In the genomic region with DNA sequence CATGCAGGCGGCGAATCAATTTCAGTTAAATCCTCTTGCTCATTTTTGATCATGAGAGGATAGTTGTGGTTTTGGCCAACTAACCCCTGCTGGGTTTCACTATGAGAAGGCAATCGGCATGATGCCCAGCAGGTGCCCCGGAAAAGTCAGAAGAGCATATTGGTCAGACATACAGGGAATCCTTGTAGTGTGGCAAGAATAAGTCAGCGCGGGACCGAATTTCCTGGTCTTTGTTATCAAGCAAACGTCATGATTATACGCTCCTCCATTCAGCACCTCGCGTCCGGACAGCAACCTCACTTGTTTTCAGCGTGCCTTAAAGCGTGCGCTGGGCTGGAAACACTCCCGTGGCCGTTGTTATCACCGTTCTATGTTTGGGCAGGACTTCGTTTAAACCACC, we compare ENCODE assay signal across 8 cellular contexts. TPM values are rescaled to one million over a fixed set of nuclear protein-coding genes. Genes with fewer than 3 reads are reported as not detected.
DNase-seq lines count a peak whose midpoint lies in the region; ATAC-seq, FAIRE-seq and TF ChIP-seq lines count a peak whose summit lies in the region.

No MANE protein-coding gene starts in this region.

- H2AFZ ChIP-seq in K562 (ENCODE audit: low read depth, low read length) = no peak overlapping the region

- CTCF ChIA-PET in K562 (lab: Yijun Ruan, JAX; ENCODE audit: low intra/inter-chr PET ratio) = interaction anchor here (1.5 kb wide), 1 partner anchor 30 kb away, joined by 3 read pairs; no protein-coding TSS in a partner anchor

- peak; percentile 70 for FAIRE-seq in K562 (lab: Jason Lieb, UNC)

- H3K4me2 ChIP-seq in K562 (ENCODE audit: insufficient read depth, low read length) = no peak overlapping the region

- POLR2A ChIA-PET in K562 (lab: Yijun Ruan, JAX) = no interaction called here

- peak; percentile 40 for ATAC-seq in HG03565 (IDR thresholded peaks at IDR 0.05; ENCODE audit: unreplicated experiment)
- peak; percentile 84 for ATAC-seq in K562

- no peak for TF ChIP-seq CTCF in GM13977 (IDR thresholded peaks at IDR 0.05; ENCODE audit: extremely low read depth, insufficient read depth, missing control alignments)
- no peak for TF ChIP-seq CTCF in K562 (IDR thresholded peaks at IDR 0.05 in 2 of 3, conservative IDR thresholded peaks at IDR 0.05 in 1 of 3; ENCODE audit: insufficient read depth in 2 of 3, low read depth in 1 of 3, low read length in 3 of 3)
- no peak for TF ChIP-seq CTCF in kidney epithelial cell (IDR thresholded peaks at IDR 0.05; ENCODE audit: insufficient read depth, low read length, poor library complexity, severe bottlenecking)

- intact Hi-C loops in K562 (cut with micrococcal nuclease) = no loop called here

- H3K9me1 ChIP-seq in K562 (ENCODE audit: control insufficient read depth, insufficient read depth, low read length) = no peaks in the 10 kb centered on the region

- H3K9me3 ChIP-seq in K562 (replicated peaks; ENCODE audit: control insufficient read depth, insufficient read depth, low read depth, low read length) = no peaks in the 10 kb centered on the region

- TF ChIP-seq RAD21 in K562 (CRISPR knock-in tag; conservative IDR thresholded peaks at IDR 0.05 in 1 of 2, IDR thresholded peaks at IDR 0.05 in 1 of 2) = no peak

- WGBS in K562 (ENCODE audit: insufficient coverage, low coverage, missing lambda C conversion rate) = under 1% methylated on average over 18 of the region's 19 CpGs

- no TSS peak for BruUV-seq in K562 (replicated peaks; lab: Mats Ljungman, UMichigan)

- H3K27ac ChIP-seq in K562 (ENCODE audit: extremely low read depth, low read depth, low read length) = no peak overlapping the region

- DNase-seq in GM13977 (ENCODE audit: low spot score) (peak; percentile 67), RPMI8226 (peak; percentile 19), K562 (ENCODE audit: extremely low read depth in 1 of 4, low spot score in 3 of 4) (peak; percentile 25 to 46 (median 31)), kidney epithelial cell (ENCODE audit: low read depth) (peak; percentile 14), NCI-H524 (lab: John Stamatoyannopoulos, UW) (no peak), SW 1271 (lab: John Stamatoyannopoulos, UW) (no peak)
- DNase-seq in stimulated activated CD8-positive, alpha-beta memory T cell treated with anti-CD3 and anti-CD28 coated beads, Interleukin-4, amount 100 ng/mL, for 48 hours = peak; percentile 72

- H3K4me3 ChIP-seq in K562 (no peak overlapping the region), kidney epithelial cell (ENCODE audit: low read depth, low read length) (no peak overlapping the region)

- TF ChIP-seq EP300 in K562 (IDR thresholded peaks at IDR 0.05; ENCODE audit: low read length) = no peak

- H3K36me3 ChIP-seq in K562 (ENCODE audit: control insufficient read depth, insufficient read depth, low read length) (no peaks in the 10 kb centered on the region), kidney epithelial cell (ENCODE audit: control insufficient read depth, insufficient read depth, low read length) (no peaks in the 10 kb centered on the region)

- no peaks in the 10 kb centered on the region for H3K79me2 ChIP-seq in K562 (ENCODE audit: control insufficient read depth, insufficient read depth, low read length)

- 0 out of 2 replicates have a peak, but pooled peaks cover 3% of the 10 kb centered on the region for H4K20me1 ChIP-seq in K562 (replicated peaks; ENCODE audit: control insufficient read depth, insufficient read depth, low read length)

- TF ChIP-seq POLR2A in K562 (conservative IDR thresholded peaks at IDR 0.05) = no peak

- peaks cover 0 to 14% of the 10 kb centered on the region in 2 experiments; a peak in 1 of 5 replicates for H3K4me1 ChIP-seq in K562 (replicated peaks in 1 of 2; ENCODE audit: control insufficient read depth in 2 of 2, insufficient read depth in 2 of 2, low read length in 2 of 2)

- peaks cover 20 to 25% of the 10 kb centered on the region in 2 experiments for H3K27me3 ChIP-seq in K562 (ENCODE audit: control insufficient read depth in 2 of 2, insufficient read depth in 2 of 2, low read length in 2 of 2)
- peaks cover 24% of the 10 kb centered on the region for H3K27me3 ChIP-seq in kidney epithelial cell (ENCODE audit: control insufficient read depth, insufficient read depth, low read length)

- in situ Hi-C loops in GM13977 (cut with MboI; ENCODE audit: low pct_unique_long_range_greater_than_20kb, low sequenced_read_pairs, unreplicated experiment) = no loop called here
- in situ Hi-C loops in K562 (cut with MboI) = no loop called here

- no peak overlapping the region for H3K9ac ChIP-seq in K562 (ENCODE audit: insufficient read depth in 1 of 2, low read depth in 2 of 2, low read length in 2 of 2)

TF ChIP-seq in K562, 482 proteins besides CTCF, POLR2A, EP300 and RAD21 (continues in another document):
- TF ChIP-seq MIER1 (IDR thresholded peaks at IDR 0.05; ENCODE audit: low read depth) = peak; percentile 96
- TF ChIP-seq KDM4B (IDR thresholded peaks at IDR 0.05; ENCODE audit: borderline replicate concordance in 2 of 2, low read depth in 1 of 2) = no peak
- TF ChIP-seq, protein P1, sequence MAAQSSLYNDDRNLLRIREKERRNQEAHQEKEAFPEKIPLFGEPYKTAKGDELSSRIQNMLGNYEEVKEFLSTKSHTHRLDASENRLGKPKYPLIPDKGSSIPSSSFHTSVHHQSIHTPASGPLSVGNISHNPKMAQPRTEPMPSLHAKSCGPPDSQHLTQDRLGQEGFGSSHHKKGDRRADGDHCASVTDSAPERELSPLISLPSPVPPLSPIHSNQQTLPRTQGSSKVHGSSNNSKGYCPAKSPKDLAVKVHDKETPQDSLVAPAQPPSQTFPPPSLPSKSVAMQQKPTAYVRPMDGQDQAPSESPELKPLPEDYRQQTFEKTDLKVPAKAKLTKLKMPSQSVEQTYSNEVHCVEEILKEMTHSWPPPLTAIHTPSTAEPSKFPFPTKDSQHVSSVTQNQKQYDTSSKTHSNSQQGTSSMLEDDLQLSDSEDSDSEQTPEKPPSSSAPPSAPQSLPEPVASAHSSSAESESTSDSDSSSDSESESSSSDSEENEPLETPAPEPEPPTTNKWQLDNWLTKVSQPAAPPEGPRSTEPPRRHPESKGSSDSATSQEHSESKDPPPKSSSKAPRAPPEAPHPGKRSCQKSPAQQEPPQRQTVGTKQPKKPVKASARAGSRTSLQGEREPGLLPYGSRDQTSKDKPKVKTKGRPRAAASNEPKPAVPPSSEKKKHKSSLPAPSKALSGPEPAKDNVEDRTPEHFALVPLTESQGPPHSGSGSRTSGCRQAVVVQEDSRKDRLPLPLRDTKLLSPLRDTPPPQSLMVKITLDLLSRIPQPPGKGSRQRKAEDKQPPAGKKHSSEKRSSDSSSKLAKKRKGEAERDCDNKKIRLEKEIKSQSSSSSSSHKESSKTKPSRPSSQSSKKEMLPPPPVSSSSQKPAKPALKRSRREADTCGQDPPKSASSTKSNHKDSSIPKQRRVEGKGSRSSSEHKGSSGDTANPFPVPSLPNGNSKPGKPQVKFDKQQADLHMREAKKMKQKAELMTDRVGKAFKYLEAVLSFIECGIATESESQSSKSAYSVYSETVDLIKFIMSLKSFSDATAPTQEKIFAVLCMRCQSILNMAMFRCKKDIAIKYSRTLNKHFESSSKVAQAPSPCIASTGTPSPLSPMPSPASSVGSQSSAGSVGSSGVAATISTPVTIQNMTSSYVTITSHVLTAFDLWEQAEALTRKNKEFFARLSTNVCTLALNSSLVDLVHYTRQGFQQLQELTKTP (IDR thresholded peaks at IDR 0.05; ENCODE audit: low read depth in 1 of 2, partially characterized antibody in 2 of 2) = peak in 1 of 2 experiments; percentile 58
- no peak for TF ChIP-seq SP1 (CRISPR knock-in tag; IDR thresholded peaks at IDR 0.05)
- TF ChIP-seq ZNF444 (CRISPR knock-in tag; IDR thresholded peaks at IDR 0.05) = no peak
- no peak for TF ChIP-seq KAT7 (CRISPR knock-in tag; IDR thresholded peaks at IDR 0.05; ENCODE audit: borderline replicate concordance)
- no peak for TF ChIP-seq XRCC4 (IDR thresholded peaks at IDR 0.05; ENCODE audit: extremely low read depth, insufficient read depth, insufficient read length)
- TF ChIP-seq MTA3 (IDR thresholded peaks at IDR 0.05; ENCODE audit: borderline replicate concordance) = no peak
- TF ChIP-seq MYC (IDR thresholded peaks at IDR 0.05; ENCODE audit: low read depth, low read length) = no peak
- TF ChIP-seq MYC (CRISPR knock-in tag; IDR thresholded peaks at IDR 0.05; ENCODE audit: borderline replicate concordance, low read depth) = no peak
- TF ChIP-seq CREB1 (IDR thresholded peaks at IDR 0.05) = no peak
- TF ChIP-seq CREB1 (CRISPR knock-in tag; IDR thresholded peaks at IDR 0.05) = 0 out of 2 replicates have a peak, but pooled peaks have one; percentile 20
- 0 out of 2 replicates have a peak, but pooled peaks have one; percentile 56 for TF ChIP-seq XRCC5 (IDR thresholded peaks at IDR 0.05; ENCODE audit: low read depth, low read length)
- no peak for TF ChIP-seq RBBP5 (IDR thresholded peaks at IDR 0.05; ENCODE audit: borderline replicate concordance, insufficient read depth, low read length, poor library complexity, severe bottlenecking)

RNA-seq across cellular contexts. Expression of a gene that starts 1.8 kb away (rescaled TPM):
- total RNA-seq in K562 (2011; cell fraction: chromatin; rRNA removed; ENCODE audit: low replicate concordance) = 0.16 and 0.21 TPM in 2 replicates
- total RNA-seq in K562 (2011; cell fraction: nucleolus; rRNA removed) = under 0.01 and 0.39 TPM in 2 replicates
- 0.23 and 0.29 TPM in 2 replicates for total RNA-seq in K562 (2011; cell fraction: nucleoplasm; rRNA removed)
- total RNA-seq in K562 (2014; rRNA removed) (0.08 and 0.32 TPM in 2 replicates), K562 (2014; rRNA removed; fragmentation: Illumina TruSeq; extraction: Trizol) (0.15 and 0.19 TPM in 2 replicates), K562 (2015; rRNA removed; fragmentation: Illumina TruSeq; extraction: Trizol) (0.07 TPM in 1 of 2 replicates, not detected in the other), K562 (2021) (0.18 and 0.55 TPM in 2 replicates), kidney epithelial cell (3.7 and 4.6 TPM in 2 replicates)
- polyA plus RNA-seq in K562 (2011; rRNA removed) (0.14 and 0.25 TPM in 2 replicates), K562 (2014; fragmentation: Illumina TruSeq; extraction: Trizol) (0.10 and 0.19 TPM in 2 replicates), K562 (2014; fragmentation: Nextera tagmentation; extraction: Ambion mirVana) (under 1 TPM in 1 of 2 experiments, not detected in 1; 0.08 TPM), K562 (2014; rRNA removed) (0.48 TPM in 1 of 2 replicates, not detected in the other)
- polyA plus RNA-seq in K562 (2011; cell fraction: cytosol; rRNA removed) = 0.16 and 0.58 TPM in 2 replicates
- 0.04 and 0.18 TPM in 2 replicates for polyA plus RNA-seq in K562 (2011; cell fraction: nucleus; rRNA removed)
- polyA plus RNA-seq in K562 (2012) = 0.10 and 0.21 TPM in 2 replicates
- 0.48 and 1.1 TPM in 2 replicates for polyA minus RNA-seq in K562 (2011; rRNA and poly(A)+ RNA removed)
- polyA minus RNA-seq in K562 (2011; cell fraction: cytosol; rRNA and poly(A)+ RNA removed) = not detected in 2 replicates
- polyA minus RNA-seq in K562 (2011; cell fraction: nucleus; rRNA and poly(A)+ RNA removed) = 0.13 and 0.22 TPM in 2 replicates

Comparison
In these comparisons a context has a peak if more than half of its experiments do, and no peak if none do; other contexts are left out.
1. DNase-seq: peak in GM13977 (single experiment), RPMI8226 (single experiment), K562 (4 of 4), kidney epithelial cell (single experiment) and stimulated activated CD8-positive, alpha-beta memory T cell treated with anti-CD3 and anti-CD28 coated beads, Interleukin-4, amount 100 ng/mL, for 48 hours (single experiment); none in NCI-H524 (0 of 2) and SW 1271 (0 of 2).